Comparison of ENCODE assay signal across 22 cellular contexts in the genomic region with DNA sequence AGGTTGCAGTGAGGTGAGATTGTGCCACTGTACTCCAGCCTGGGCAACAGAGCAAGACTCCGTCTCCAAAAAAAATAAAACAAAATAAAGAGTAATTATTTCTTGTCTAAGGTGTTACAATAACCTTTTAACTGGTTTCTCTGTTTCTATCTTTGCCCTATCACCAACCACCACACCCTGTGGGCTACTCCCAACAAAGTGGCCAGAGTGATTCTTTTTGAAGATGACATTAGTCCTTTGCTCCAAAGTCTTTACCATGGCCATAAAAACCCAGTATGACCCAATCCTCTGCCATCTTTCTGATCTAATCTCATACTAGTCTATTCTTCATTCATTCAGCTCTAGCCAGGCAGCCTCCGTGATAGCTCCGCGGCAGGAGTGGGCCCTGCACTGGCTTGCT.
"Had no signal": no experiment of that assay in that cellular context is flagged by ENCODE, and none has a peak within 500 bp of the region (broad histone marks: within the 10 kb centered on the region; RNA-seq: fewer than 3 reads in every experiment).

No MANE protein-coding gene starts in this region.

- H3K27me3 Mint-ChIP-seq: naive thymus-derived CD8-positive, alpha-beta T cell; stimulated activated naive CD8-positive, alpha-beta T cell treated with anti-CD3 and anti-CD28 coated beads, Interleukin-15, amount 100 ng/mL, for 72 hours; type B pancreatic cell had no signal

- H3K9me3 Mint-ChIP-seq: immature natural killer cell; naive thymus-derived CD8-positive, alpha-beta T cell; stimulated activated effector memory CD8-positive, alpha-beta T cell treated with anti-CD3 and anti-CD28 coated beads, Interleukin-12 subunit alpha, Interleukin-12 subunit beta, amount 100 ng/mL, for 72 hours; type B pancreatic cell had no signal

- H3K4me1 Mint-ChIP-seq: nephron had no signal

- DNase-seq: hypothalamus; immature natural killer cell; kidney; left ventricle myocardium inferior; midbrain; naive thymus-derived CD8-positive, alpha-beta T cell; nucleus accumbens; pancreas; posterior cingulate gyrus; retina; right cardiac atrium; spleen; stimulated activated CD4-positive, alpha-beta T cell treated with anti-CD3 and anti-CD28 coated beads, Interleukin-4, amount 100 ng/mL, for 24 hours; stimulated activated naive CD4-positive, alpha-beta T cell treated with Interleukin-2 at 50 U/mL for 16 hours; stimulated activated naive CD8-positive, alpha-beta T cell treated with anti-CD3 and anti-CD28 coated beads, Interleukin-15, amount 100 ng/mL, for 72 hours; substantia nigra; uterus had no signal

- H3K4me3 Mint-ChIP-seq: immature natural killer cell; nephron; neural crest cell; stimulated activated effector memory CD8-positive, alpha-beta T cell treated with anti-CD3 and anti-CD28 coated beads, Interleukin-12 subunit alpha, Interleukin-12 subunit beta, amount 100 ng/mL, for 72 hours; stimulated activated naive CD8-positive, alpha-beta T cell treated with anti-CD3 and anti-CD28 coated beads, Interleukin-15, amount 100 ng/mL, for 72 hours; type B pancreatic cell had no signal

- ATAC-seq: naive thymus-derived CD8-positive, alpha-beta T cell; pancreas; right cardiac atrium; sciatic nerve; stimulated activated effector memory CD8-positive, alpha-beta T cell treated with anti-CD3 and anti-CD28 coated beads, Interleukin-12 subunit alpha, Interleukin-12 subunit beta, amount 100 ng/mL, for 72 hours; stimulated activated naive CD8-positive, alpha-beta T cell treated with anti-CD3 and anti-CD28 coated beads, Interleukin-15, amount 100 ng/mL, for 72 hours had no signal

- H3K27ac Mint-ChIP-seq: nephron; stimulated activated effector memory CD8-positive, alpha-beta T cell treated with anti-CD3 and anti-CD28 coated beads, Interleukin-12 subunit alpha, Interleukin-12 subunit beta, amount 100 ng/mL, for 72 hours; stimulated activated naive CD8-positive, alpha-beta T cell treated with anti-CD3 and anti-CD28 coated beads, Interleukin-15, amount 100 ng/mL, for 72 hours; type B pancreatic cell had no signal
